ENCODE assay signal across 1 cellular context in genomic region chr19:14495678-14496028, GRCh38.
TF ChIP-seq lines count a peak whose summit lies in the region.

No MANE protein-coding gene starts in this region.

TF ChIP-seq in GM12878, 131 proteins besides CTCF, POLR2A, EP300 and RAD21:
- TF ChIP-seq MEF2B (IDR thresholded peaks at IDR 0.05; ENCODE audit: partially characterized antibody, poor library complexity, severe bottlenecking) (no peak), NBN (IDR thresholded peaks at IDR 0.05) (no peak), IKZF2 (IDR thresholded peaks at IDR 0.05) (no peak), WRNIP1 (IDR thresholded peaks at IDR 0.05; ENCODE audit: borderline replicate concordance, low read depth, low read length) (no peak), RCOR1 (conservative IDR thresholded peaks at IDR 0.05; ENCODE audit: low read depth, low read length) (no peak), FOXK2 (IDR thresholded peaks at IDR 0.05) (no peak), NR2F1 (conservative IDR thresholded peaks at IDR 0.05) (no peak), NRF1 (conservative IDR thresholded peaks at IDR 0.05; ENCODE audit: low read depth, low read length) (no peak), KDM1A (IDR thresholded peaks at IDR 0.05; ENCODE audit: borderline replicate concordance) (no peak), ZBTB4 (CRISPR knock-in tag; IDR thresholded peaks at IDR 0.05) (no peak), HSF1 (IDR thresholded peaks at IDR 0.05; ENCODE audit: low read depth, low read length) (no peak), SREBF1 (IDR thresholded peaks at IDR 0.05; ENCODE audit: low read length) (no peak), NFXL1 (IDR thresholded peaks at IDR 0.05; ENCODE audit: borderline replicate concordance) (no peak), ZNF274 (IDR thresholded peaks at IDR 0.05; ENCODE audit: insufficient read depth, insufficient read length) (no peak), ETV6 (conservative IDR thresholded peaks at IDR 0.05 in 1 of 2, IDR thresholded peaks at IDR 0.05 in 1 of 2; ENCODE audit: borderline replicate concordance in 1 of 2, low read depth in 1 of 2) (no peak), HDGF (IDR thresholded peaks at IDR 0.05) (no peak), YBX1 (IDR thresholded peaks at IDR 0.05) (no peak), REST (IDR thresholded peaks at IDR 0.05; ENCODE audit: low read depth, low read length) (no peak)
